Comparison of ENCODE assay signal across 9 cellular contexts in the genomic region with DNA sequence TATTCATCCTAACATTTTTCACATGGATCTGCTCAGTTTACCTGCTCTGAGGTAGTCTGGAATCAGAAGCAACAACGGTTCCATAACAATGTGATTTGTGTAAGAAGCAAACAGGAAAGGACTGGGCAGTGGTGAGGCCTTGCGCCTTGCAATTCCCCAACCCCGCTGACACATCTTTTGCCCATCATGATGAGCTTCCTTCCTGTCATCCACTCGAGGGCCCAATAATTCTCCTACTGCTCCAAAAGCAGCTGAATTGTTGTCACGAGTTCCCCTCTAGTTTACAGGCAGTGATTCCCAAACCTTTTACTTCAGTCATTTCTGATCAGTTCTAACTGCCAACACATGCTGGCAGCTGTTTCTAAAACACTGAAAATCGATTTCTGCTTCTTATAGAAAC. TPM values are rescaled to one million over a fixed set of nuclear protein-coding genes. Genes with fewer than 3 reads are reported as not detected.
DNase-seq lines count a peak whose midpoint lies in the region; ATAC-seq and TF ChIP-seq lines count a peak whose summit lies in the region.
"Had no signal": no experiment of that assay in that cellular context is flagged by ENCODE, and none has a peak within 500 bp of the region (broad histone marks: within the 10 kb centered on the region; RNA-seq: fewer than 3 reads in every experiment).

No MANE protein-coding gene starts in this region.

- ATAC-seq in GM19455 (IDR thresholded peaks at IDR 0.05; ENCODE audit: unreplicated experiment) = peak; percentile 40
- peak; percentile 42 for ATAC-seq in HG03342 (IDR thresholded peaks at IDR 0.05; ENCODE audit: unreplicated experiment)
- peak; percentile 67 for ATAC-seq in Right ventricle myocardium superior (ENCODE audit: poor library complexity)
- no peak for ATAC-seq in GM18868 (IDR thresholded peaks at IDR 0.05; ENCODE audit: unreplicated experiment)
- ATAC-seq: activated CD4-positive, CD25-positive, alpha-beta regulatory T cell treated with anti-CD3 and anti-CD28 coated beads, Interleukin-2, amount 50 U/mL, for 24 hours had no signal

- H3K27ac ChIP-seq in tibial artery = peak overlapping the region; percentile 49 to 66

- TF ChIP-seq CTCF in tibial artery (IDR thresholded peaks at IDR 0.05) = no peak

- H3K36me3 ChIP-seq in tibial artery = no peaks in the 10 kb centered on the region

- peaks cover 0 to 44% (median 24%) of the 10 kb centered on the region in 4 donors for H3K4me1 ChIP-seq in tibial artery

- H3K27ac Mint-ChIP-seq in activated naive CD4-positive, alpha-beta T cell treated with anti-CD3 and anti-CD28 coated beads, Interleukin-2, amount 10 ng/mL, durations not matched to agents 7 days and 5 days = no peak overlapping the region

- no peaks in the 10 kb centered on the region for H3K27me3 ChIP-seq in tibial artery

- peaks cover 17% of the 10 kb centered on the region for H3K4me1 Mint-ChIP-seq in activated naive CD4-positive, alpha-beta T cell treated with anti-CD3 and anti-CD28 coated beads, Interleukin-2, amount 10 ng/mL, durations not matched to agents 7 days and 5 days

- peaks cover 1% of the 10 kb centered on the region for H3K9me3 Mint-ChIP-seq in activated naive CD4-positive, alpha-beta T cell treated with anti-CD3 and anti-CD28 coated beads, Interleukin-2, amount 10 ng/mL, durations not matched to agents 7 days and 5 days

- H3K27me3 Mint-ChIP-seq in activated naive CD4-positive, alpha-beta T cell treated with anti-CD3 and anti-CD28 coated beads, Interleukin-2, amount 10 ng/mL, durations not matched to agents 7 days and 5 days = no peaks in the 10 kb centered on the region

- H3K9me3 ChIP-seq in tibial artery = no peaks in the 10 kb centered on the region

- CTCF ChIA-PET in activated naive CD4-positive, alpha-beta T cell treated with anti-CD3 and anti-CD28 coated beads, Interleukin-2, amount 10 ng/mL, durations not matched to agents 7 days and 5 days (lab: Charles Lee) = interaction anchor here (1.2 kb wide), 1 partner anchor 210 kb away, joined by 5 read pairs; no protein-coding TSS in a partner anchor

- DNase-seq in Right ventricle myocardium superior (no peak), tibial artery (peak; percentile 66 to 72), GOT3 (lab: John Stamatoyannopoulos, UW) (no peak)
- DNase-seq in activated naive CD4-positive, alpha-beta T cell treated with anti-CD3 and anti-CD28 coated beads, Interleukin-2, amount 10 ng/mL, durations not matched to agents 7 days and 5 days = no peak
- DNase-seq: NCI-H146 had no signal

- intact Hi-C loops in Right ventricle myocardium superior (cut with DNase I) = no loop called here
- intact Hi-C loops in tibial artery (cut with DNase I; ENCODE audit: low total_unique reads) = no loop called here

- H3K4me3 Mint-ChIP-seq in activated naive CD4-positive, alpha-beta T cell treated with anti-CD3 and anti-CD28 coated beads, Interleukin-2, amount 10 ng/mL, durations not matched to agents 7 days and 5 days = no peak overlapping the region

- H3K36me3 Mint-ChIP-seq in activated naive CD4-positive, alpha-beta T cell treated with anti-CD3 and anti-CD28 coated beads, Interleukin-2, amount 10 ng/mL, durations not matched to agents 7 days and 5 days = peaks cover 16% of the 10 kb centered on the region

- peak overlapping the region; percentile 1 to 9 for H3K4me3 ChIP-seq in tibial artery

RNA-seq across cellular contexts. Expression of gene STX7, which starts 22.9 kb away (rescaled TPM):
- total RNA-seq in Right ventricle myocardium superior = 55.1 TPM

RNA-seq across cellular contexts. Expression of gene TAAR9, which starts 48.1 kb away (rescaled TPM):
- total RNA-seq in Right ventricle myocardium superior = not detected

Comparison
In these comparisons a context has a peak if more than half of its experiments do, and no peak if none do; other contexts are left out.
1. DNase-seq: peak in tibial artery (2 of 2); none in Right ventricle myocardium superior (single experiment), GOT3 (single experiment) and activated naive CD4-positive, alpha-beta T cell treated with anti-CD3 and anti-CD28 coated beads, Interleukin-2, amount 10 ng/mL, durations not matched to agents 7 days and 5 days (single experiment).